In genomic region chr19:10566658-10567410, GRCh38 we compare ENCODE assay signal across 8 cellular contexts. TPM values are rescaled to one million over a fixed set of nuclear protein-coding genes. Genes with fewer than 3 reads are reported as not detected.
DNase-seq lines count a peak whose midpoint lies in the region; ATAC-seq, FAIRE-seq and TF ChIP-seq lines count a peak whose summit lies in the region.

No MANE protein-coding gene starts in this region.

- H3K36me3 Mint-ChIP-seq in T-helper 17 cell (ENCODE audit: low read depth) (peaks cover 6% of the 10 kb centered on the region), chondrocyte (ENCODE audit: low read depth) (no peaks in the 10 kb centered on the region), neural progenitor cell (peaks cover 2% of the 10 kb centered on the region)

- peak overlapping the region; percentile 96 for H3K4me2 ChIP-seq in neural progenitor cell

- peaks cover 0 to 13% (median 4%) of the 10 kb centered on the region in 9 donors for H3K36me3 ChIP-seq in heart left ventricle
- H3K36me3 ChIP-seq in neural progenitor cell = no peaks in the 10 kb centered on the region

- H2AFZ ChIP-seq in neural progenitor cell (replicated peaks) = no peak overlapping the region

- no peaks in the 10 kb centered on the region for H3K9me3 Mint-ChIP-seq in chondrocyte (ENCODE audit: low read depth)
- H3K9me3 Mint-ChIP-seq in neural progenitor cell = no peaks in the 10 kb centered on the region

- H3K27me3 Mint-ChIP-seq in T-helper 17 cell (no peaks in the 10 kb centered on the region), chondrocyte (ENCODE audit: low read depth) (no peaks in the 10 kb centered on the region), neural progenitor cell (ENCODE audit: insufficient read depth, low read depth) (peaks cover 5% of the 10 kb centered on the region)

- H3K9me3 ChIP-seq in heart left ventricle (no peaks in the 10 kb centered on the region), T-helper 17 cell (ENCODE audit: control insufficient read depth, low read length, poor library complexity, severe bottlenecking) (no peaks in the 10 kb centered on the region), neural progenitor cell (ENCODE audit: low read depth) (no peaks in the 10 kb centered on the region)

- H3K4me1 Mint-ChIP-seq in T-helper 17 cell (peaks cover 36% of the 10 kb centered on the region), chondrocyte (ENCODE audit: low read depth) (peaks cover 39% of the 10 kb centered on the region), neural progenitor cell (peaks cover 40% of the 10 kb centered on the region)

- TF ChIP-seq CTCF in heart left ventricle (IDR thresholded peaks at IDR 0.05) (no peak), chondrocyte (IDR thresholded peaks at IDR 0.05) (no peak), neural progenitor cell (IDR thresholded peaks at IDR 0.05) (no peak), D721Med (IDR thresholded peaks at IDR 0.05; ENCODE audit: insufficient read depth, missing control alignments) (no peak)

- H3K27ac Mint-ChIP-seq in T-helper 17 cell (peak overlapping the region; percentile 99), chondrocyte (ENCODE audit: unreplicated experiment) (peak overlapping the region; percentile 89), neural progenitor cell (no peak overlapping the region)

- peaks cover 26% of the 10 kb centered on the region for H3K79me2 ChIP-seq in neural progenitor cell (ENCODE audit: low read depth)

- H3K4me1 ChIP-seq in heart left ventricle = peaks cover 8 to 47% (median 33%) of the 10 kb centered on the region in 12 donors
- H3K4me1 ChIP-seq in neural progenitor cell = peaks cover 12% of the 10 kb centered on the region

- H3K27ac ChIP-seq in heart left ventricle = peak overlapping the region; percentile 19 to 91 (median 85)
- no peak overlapping the region for H3K27ac ChIP-seq in neural progenitor cell

- 59 to 72% (median 62%) methylated on average over 13 to 19 of the region's 19 CpGs for whole genome bisulfite sequencing in heart left ventricle, 4 donors

- H3K27me3 ChIP-seq in heart left ventricle = no peaks in the 10 kb centered on the region
- peaks cover 23% of the 10 kb centered on the region for H3K27me3 ChIP-seq in neural progenitor cell

- DNase-seq in heart left ventricle (peak in 1 of 5 donors; percentile 50), Right ventricle myocardium inferior (ENCODE audit: missing footprints) (no peak), T-helper 17 cell (no peak), chondrocyte (ENCODE audit: low spot score) (no peak), neural progenitor cell (ENCODE audit: low spot score) (no peak), D721Med (ENCODE audit: insufficient read length, low spot score) (no peak), islet precursor cell (no peak)

- H3K4me3 ChIP-seq in heart left ventricle (peak overlapping the region in 11 of 12 donors; percentile 64 to 94 (median 87)), neural progenitor cell (peak overlapping the region; percentile 88)

- peak overlapping the region; percentile 99 for H3K4me3 Mint-ChIP-seq in T-helper 17 cell
- peak overlapping the region; percentile 86 for H3K4me3 Mint-ChIP-seq in chondrocyte (ENCODE audit: unreplicated experiment)
- H3K4me3 Mint-ChIP-seq in neural progenitor cell = peak overlapping the region; percentile 97

- TF ChIP-seq POLR2A in heart left ventricle (IDR thresholded peaks at IDR 0.05) = no peak

- no peak for ATAC-seq in heart left ventricle
- ATAC-seq in Right ventricle myocardium inferior = no peak
- ATAC-seq in T-helper 17 cell = no peak
- no peak for ATAC-seq in HG03354 (IDR thresholded peaks at IDR 0.05; ENCODE audit: poor library complexity, severe bottlenecking, unreplicated experiment)

- peaks cover 15% of the 10 kb centered on the region for H4K20me1 ChIP-seq in neural progenitor cell (ENCODE audit: low read depth)

- H3F3A ChIP-seq in neural progenitor cell (ENCODE audit: low read depth) = peaks cover 50% of the 10 kb centered on the region

- intact Hi-C loops in heart left ventricle (cut with DNase I) = loop anchor here in 8 of 10 donors (5.0 to 10.0 kb wide), 8 partner anchors 62 to 165 kb away; partner anchors contain the start of genes CDC37 (in 5 of the 8), KEAP1 (in 4 of the 8) and ILF3 (in 1 of the 8)
- intact Hi-C loops in Right ventricle myocardium inferior (cut with DNase I) = loop anchor here (5.0 kb wide), 3 partner anchors 65 to 90 kb away; partner anchors contain the start of genes ILF3 and KEAP1

- no peak overlapping the region for H3K9ac ChIP-seq in neural progenitor cell

- FAIRE-seq in D721Med (lab: Jason Lieb, UNC) = no peak

RNA-seq across cellular contexts. Expression of gene KRI1, which starts 1.0 kb away (rescaled TPM):
- total RNA-seq in heart left ventricle (10 to 100 TPM in 6 of 9 donors, 1 to 10 TPM in 3; 6.7 to 13.0 (median 10.4) TPM), Right ventricle myocardium inferior (10.8 TPM), T-helper 17 cell (10 to 100 TPM; 33.9 to 43.7 TPM), chondrocyte (14.2 to 16.1 TPM (median 15.4 TPM) in 3 replicates), neural progenitor cell (ENCODE audit: low replicate concordance) (16.4 and 27.4 TPM in 2 replicates)
- 10 to 100 TPM in 1 of 2 donors, 1 to 10 TPM in 1; 9.8 to 15.0 TPM for polyA plus RNA-seq in heart left ventricle

RNA-seq across cellular contexts. Expression of gene CDKN2D, which starts 1.9 kb away (rescaled TPM):
- total RNA-seq in heart left ventricle (10 to 100 TPM in 6 of 9 donors, 1 to 10 TPM in 3; 6.8 to 19.9 (median 11.8) TPM), Right ventricle myocardium inferior (9.9 TPM), T-helper 17 cell (10 to 100 TPM; 71.0 to 83.3 TPM), chondrocyte (8.3 to 12.0 TPM (median 10.4 TPM) in 3 replicates), neural progenitor cell (ENCODE audit: low replicate concordance) (3.4 and 4.4 TPM in 2 replicates)
- polyA plus RNA-seq in heart left ventricle = 10 to 100 TPM; 11.1 to 28.0 TPM

RNA-seq across cellular contexts. Expression of gene AP1M2, which starts 20.3 kb away (rescaled TPM):
- total RNA-seq in heart left ventricle (1 to 10 TPM in 1 of 9 donors, not detected in 8; 3.6 TPM), Right ventricle myocardium inferior (not detected), T-helper 17 cell (1 to 10 TPM in 1 of 2 donors, not detected in 1; 2.0 TPM), chondrocyte (0.45 TPM in 1 of 3 replicates, not detected in the others), neural progenitor cell (ENCODE audit: low replicate concordance) (3.6 and 3.9 TPM in 2 replicates)
- polyA plus RNA-seq in heart left ventricle = not detected

RNA-seq across cellular contexts. Expression of gene ATG4D, which starts 23.1 kb away (rescaled TPM):
- 10 to 100 TPM; 47.3 to 76.1 (median 55.3) TPM for total RNA-seq in heart left ventricle
- 10 to 100 TPM; 55.9 to 83.5 TPM for polyA plus RNA-seq in heart left ventricle
- total RNA-seq in Right ventricle myocardium inferior = 47.6 TPM
- 10 to 100 TPM; 70.6 to 70.7 TPM for total RNA-seq in T-helper 17 cell
- 14.8 to 23.2 TPM (median 21.7 TPM) in 3 replicates for total RNA-seq in chondrocyte
- total RNA-seq in neural progenitor cell (ENCODE audit: low replicate concordance) = 5.1 and 29.6 TPM in 2 replicates

RNA-seq across cellular contexts. Expression of gene S1PR5, which starts 49.6 kb away (rescaled TPM):
- 1 to 10 TPM in 1 of 9 donors, under 1 TPM in 5, not detected in 3; 0.23 to 1.7 (median 0.32) TPM for total RNA-seq in heart left ventricle
- under 1 TPM in 1 of 2 donors, not detected in 1; 0.10 TPM for polyA plus RNA-seq in heart left ventricle
- 0.27 TPM for total RNA-seq in Right ventricle myocardium inferior
- total RNA-seq in T-helper 17 cell = 1 to 10 TPM in 1 of 2 donors, under 1 TPM in 1; 0.50 to 1.3 TPM
- 3.7 to 6.7 TPM (median 6.4 TPM) in 3 replicates for total RNA-seq in chondrocyte
- total RNA-seq in neural progenitor cell (ENCODE audit: low replicate concordance) = 0.15 and 1.1 TPM in 2 replicates
